In the genomic region with DNA sequence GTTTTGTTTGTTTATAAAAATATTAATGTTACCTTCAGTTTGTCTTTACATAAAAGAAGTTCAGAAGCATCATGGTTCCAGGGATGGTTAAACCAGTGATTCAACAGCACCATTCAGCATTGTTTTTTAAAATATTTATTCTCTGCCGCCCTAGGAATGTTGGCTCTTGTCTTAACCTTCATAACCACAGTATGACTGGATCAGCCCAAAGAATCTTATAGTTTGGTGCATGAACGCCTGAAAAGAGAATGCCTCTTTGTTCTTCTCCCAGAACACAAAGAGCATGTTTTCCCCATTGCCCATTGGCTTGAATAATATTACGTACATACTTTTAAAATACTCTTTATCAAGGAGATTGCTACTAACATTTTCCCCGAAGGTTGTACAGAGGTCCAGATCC, we compare ENCODE assay signal across 21 cellular contexts.
"Had no signal": no experiment of that assay in that cellular context is flagged by ENCODE, and none has a peak within 500 bp of the region (broad histone marks: within the 10 kb centered on the region; RNA-seq: fewer than 3 reads in every experiment).

No MANE protein-coding gene starts in this region.

- H3K4me3 ChIP-seq: esophagus muscularis mucosa, lower lobe of right lung, tibial artery, uterus had no signal

- H3K4me1 ChIP-seq: esophagus muscularis mucosa, foreskin keratinocyte, lower lobe of right lung, parathyroid adenoma, tibial artery, uterus had no signal

- DNase-seq: activated CD4-positive, alpha-beta T cell treated with anti-CD3 and anti-CD28 coated beads, Interleukin-2, amount 50 U/mL, for 4 hours; activated CD4-positive, CD25-positive, alpha-beta regulatory T cell treated with anti-CD3 and anti-CD28 coated beads, Interleukin-2, amount 50 U/mL, for 72 hours; activated naive CD4-positive, alpha-beta T cell treated with anti-CD3 and anti-CD28 coated beads for 36 hours; cortex of kidney; effector CD4-positive, alpha-beta T cell; head of caudate nucleus; left colon; lower lobe of right lung; retina; stimulated activated CD4-positive, alpha-beta T cell treated with anti-CD3 and anti-CD28 coated beads, Interleukin-2, amount 100 ng/mL, for 48 hours; stimulated activated naive B cell treated with anti-CD40 and anti-IgM and Interleukin-4, amounts not matched to agents 10 μg/mL and 1 μg/mL and 100 μg/mL, for 72 hours; T-helper 9 cell; tibial artery; uterus had no signal

- H3K27me3 Mint-ChIP-seq: brain; central memory CD8-positive, alpha-beta T cell; stimulated activated naive B cell treated with anti-CD40 and anti-IgM and Interleukin-4, amounts not matched to agents 10 μg/mL and 1 μg/mL and 100 μg/mL, for 72 hours had no signal

- H3K4me1 Mint-ChIP-seq: central memory CD8-positive, alpha-beta T cell; stimulated activated naive B cell treated with anti-CD40 and anti-IgM and Interleukin-4, amounts not matched to agents 10 μg/mL and 1 μg/mL and 100 μg/mL, for 72 hours had no signal

- H3K9me3 Mint-ChIP-seq: activated T-helper 2 cell treated with anti-CD3 and anti-CD28 coated beads, Interferon-gamma antibody, Interleukin-2, Interleukin-4, amounts not matched to agents 10 μg/mL and 5 μg/mL and 100 μg/mL, durations not matched to agents 14 hours and 24 hours and 36 hours had no signal

- H3K79me2 ChIP-seq: parathyroid adenoma had no signal

- H2AFZ ChIP-seq: parathyroid adenoma had no signal

- H3K9ac ChIP-seq: parathyroid adenoma had no signal

- H3K27ac ChIP-seq: esophagus muscularis mucosa, foreskin keratinocyte, lower lobe of right lung, parathyroid adenoma, tibial artery, uterus had no signal

- H3K27ac Mint-ChIP-seq: activated naive CD4-positive, alpha-beta T cell treated with anti-CD3 and anti-CD28 coated beads for 36 hours; activated T-helper 2 cell treated with anti-CD3 and anti-CD28 coated beads, Interferon-gamma antibody, Interleukin-2, Interleukin-4, amounts not matched to agents 10 μg/mL and 5 μg/mL and 100 μg/mL, durations not matched to agents 14 hours and 24 hours and 36 hours; stimulated activated naive B cell treated with anti-CD40 and anti-IgM and Interleukin-4, amounts not matched to agents 10 μg/mL and 1 μg/mL and 100 μg/mL, for 72 hours had no signal

- H3K27me3 ChIP-seq: esophagus muscularis mucosa, foreskin keratinocyte, tibial artery, uterus had no signal

- H3K4me3 Mint-ChIP-seq: activated naive CD4-positive, alpha-beta T cell treated with anti-CD3 and anti-CD28 coated beads for 36 hours; brain; central memory CD8-positive, alpha-beta T cell; neural crest cell; stimulated activated naive B cell treated with anti-CD40 and anti-IgM and Interleukin-4, amounts not matched to agents 10 μg/mL and 1 μg/mL and 100 μg/mL, for 72 hours had no signal

- H3K36me3 Mint-ChIP-seq: brain; stimulated activated naive B cell treated with anti-CD40 and anti-IgM and Interleukin-4, amounts not matched to agents 10 μg/mL and 1 μg/mL and 100 μg/mL, for 72 hours had no signal

- H3K9me3 ChIP-seq: esophagus muscularis mucosa, lower lobe of right lung, tibial artery, uterus had no signal

- H3K36me3 ChIP-seq: esophagus muscularis mucosa, lower lobe of right lung, tibial artery, uterus had no signal
